ENCODE assay signal across 12 cellular contexts in genomic region chr7:97004237-97004930, GRCh38. TPM values are rescaled to one million over a fixed set of nuclear protein-coding genes. Genes with fewer than 3 reads are reported as not detected.
DNase-seq lines count a peak whose midpoint lies in the region; ATAC-seq and TF ChIP-seq lines count a peak whose summit lies in the region.
"Had no signal": no experiment of that assay in that cellular context is flagged by ENCODE, and none has a peak within 500 bp of the region (broad histone marks: within the 10 kb centered on the region; RNA-seq: fewer than 3 reads in every experiment).

No MANE protein-coding gene starts in this region.

- no peaks in the 10 kb centered on the region for H3K4me1 ChIP-seq in Karpas-422 (ENCODE audit: low read length)

- H3K9me3 Mint-ChIP-seq in neural crest cell, result no peaks in the 10 kb centered on the region
- H3K9me3 Mint-ChIP-seq in activated CD4-positive, alpha-beta T cell treated with anti-CD3 and anti-CD28 coated beads for 36 hours (ENCODE audit: low read depth), result no peaks in the 10 kb centered on the region
- H3K9me3 Mint-ChIP-seq: memory B cell had no signal

- peak; percentile 80 for DNase-seq in NCI-H146 treated with DMSO at 0.1 percent for 48 hours (lab: John Stamatoyannopoulos, UW; ENCODE audit: unreplicated experiment)
- no peak for DNase-seq in NCI-H146 (lab: John Stamatoyannopoulos, UW)
- peak in 2 of 3 experiments; percentile 86 to 99 for DNase-seq in NCI-H1417 (lab: John Stamatoyannopoulos, UW)
- peak; percentile 24 for DNase-seq in astrocyte of the cerebellum (ENCODE audit: low read depth)
- DNase-seq in neural crest cell (ENCODE audit: low read depth, low spot score), result no peak
- DNase-seq in RPMI8226, result no peak
- no peak for DNase-seq in Karpas-422
- no peak for DNase-seq in activated CD4-positive, alpha-beta T cell treated with anti-CD3 and anti-CD28 coated beads for 36 hours
- DNase-seq: activated CD8-positive, alpha-beta memory T cell treated with anti-CD3 and anti-CD28 coated beads, Interleukin-2, amount 50 U/mL, for 4 hours; colonic mucosa had no signal

- ATAC-seq in activated CD4-positive, alpha-beta T cell treated with anti-CD3 and anti-CD28 coated beads for 36 hours, result no peak

- no peak overlapping the region for H3K27ac ChIP-seq in Karpas-422 (ENCODE audit: low read length)
- H3K27ac ChIP-seq: colonic mucosa, transverse colon had no signal

- intact Hi-C loops in activated CD4-positive, alpha-beta T cell treated with anti-CD3 and anti-CD28 coated beads for 36 hours (cut with DNase I, micrococcal nuclease), result no loop called here

- H3K9ac ChIP-seq in Karpas-422 (ENCODE audit: low read length), result no peak overlapping the region

- POLR2A ChIA-PET in activated CD4-positive, alpha-beta T cell treated with anti-CD3 and anti-CD28 coated beads for 36 hours (lab: Charles Lee), result no interaction called here

- TF ChIP-seq CTCF in astrocyte of the cerebellum (IDR thresholded peaks at IDR 0.05; ENCODE audit: low read depth, low read length, missing control alignments), result no peak
- TF ChIP-seq CTCF in neural crest cell (conservative IDR thresholded peaks at IDR 0.05), result no peak

- H3K9me3 ChIP-seq in Karpas-422 (ENCODE audit: low read length), result no peaks in the 10 kb centered on the region
- H3K9me3 ChIP-seq: colonic mucosa, transverse colon had no signal

- in situ Hi-C loops in astrocyte of the cerebellum (cut with HindIII; ENCODE audit: low sequenced_read_pairs), result no loop called here

- H3K36me3 Mint-ChIP-seq in neural crest cell (ENCODE audit: low read depth), result peaks cover 3% of the 10 kb centered on the region
- H3K36me3 Mint-ChIP-seq in activated CD4-positive, alpha-beta T cell treated with anti-CD3 and anti-CD28 coated beads for 36 hours (ENCODE audit: low read depth), result no peaks in the 10 kb centered on the region
- H3K36me3 Mint-ChIP-seq: memory B cell had no signal

- H3K4me3 Mint-ChIP-seq in neural crest cell, result peak overlapping the region; percentile 54
- no peak overlapping the region for H3K4me3 Mint-ChIP-seq in activated CD4-positive, alpha-beta T cell treated with anti-CD3 and anti-CD28 coated beads for 36 hours

- H3K4me3 ChIP-seq in astrocyte of the cerebellum (ENCODE audit: low read depth, low read length) (no peak overlapping the region), Karpas-422 (ENCODE audit: low read length) (no peak overlapping the region)

- H3K27me3 Mint-ChIP-seq in neural crest cell (ENCODE audit: low read depth), result peaks cover 99% of the 10 kb centered on the region
- H3K27me3 Mint-ChIP-seq in activated CD4-positive, alpha-beta T cell treated with anti-CD3 and anti-CD28 coated beads for 36 hours, result peaks cover 73% of the 10 kb centered on the region

- H4K20me1 ChIP-seq in Karpas-422 (ENCODE audit: insufficient read depth, low read depth, low read length), result no peaks in the 10 kb centered on the region

- no peak overlapping the region for H3K4me2 ChIP-seq in Karpas-422 (ENCODE audit: low read depth, low read length, poor library complexity, severe bottlenecking)

- no peaks in the 10 kb centered on the region for H3K79me2 ChIP-seq in Karpas-422 (ENCODE audit: low read length)

- no peaks in the 10 kb centered on the region for H3K9me2 ChIP-seq in Karpas-422 (replicated peaks; ENCODE audit: insufficient read depth, low read length)

- CTCF ChIA-PET in activated CD4-positive, alpha-beta T cell treated with anti-CD3 and anti-CD28 coated beads for 36 hours (lab: Charles Lee), result interaction anchor here (0.7 kb wide), 2 partner anchors 9 to 590 kb away, joined by 3 read pairs; no protein-coding TSS in a partner anchor

- no peak overlapping the region for H3K27ac Mint-ChIP-seq in neural crest cell (ENCODE audit: unreplicated experiment)
- no peak overlapping the region for H3K27ac Mint-ChIP-seq in activated CD4-positive, alpha-beta T cell treated with anti-CD3 and anti-CD28 coated beads for 36 hours
- H3K27ac Mint-ChIP-seq: memory B cell had no signal

- H3K4me1 Mint-ChIP-seq in neural crest cell, result peaks cover 9% of the 10 kb centered on the region
- peaks cover 14% of the 10 kb centered on the region for H3K4me1 Mint-ChIP-seq in activated CD4-positive, alpha-beta T cell treated with anti-CD3 and anti-CD28 coated beads for 36 hours

- H2AFZ ChIP-seq in Karpas-422 (ENCODE audit: low read length), result no peak overlapping the region

- H3K36me3 ChIP-seq in Karpas-422 (ENCODE audit: insufficient read depth, low read length), result no peaks in the 10 kb centered on the region
- H3K36me3 ChIP-seq: colonic mucosa, transverse colon had no signal

- H3K27me3 ChIP-seq in Karpas-422 (ENCODE audit: low read length), result no peaks in the 10 kb centered on the region

RNA-seq across cellular contexts. Expression of gene DLX6, which starts 1.0 kb away (rescaled TPM):
- 0.26 and 0.32 TPM in 2 replicates for total RNA-seq in neural crest cell
- total RNA-seq in Karpas-422 (2014; rRNA removed; shearing (Covaris generic); ENCODE audit: low replicate concordance), result not detected in 2 replicates
- total RNA-seq in activated CD4-positive, alpha-beta T cell treated with anti-CD3 and anti-CD28 coated beads for 36 hours, result not detected
- total RNA-seq: colonic mucosa, transverse colon had no signal

RNA-seq across cellular contexts. Expression of gene DLX5, which starts 20.2 kb away (rescaled TPM):
- 0.34 and 0.70 TPM in 2 replicates for total RNA-seq in neural crest cell
- total RNA-seq in Karpas-422 (2014; rRNA removed; shearing (Covaris generic); ENCODE audit: low replicate concordance), result not detected in 2 replicates
- total RNA-seq in activated CD4-positive, alpha-beta T cell treated with anti-CD3 and anti-CD28 coated beads for 36 hours, result not detected
- total RNA-seq: colonic mucosa, transverse colon had no signal

Comparison
In these comparisons a context has a peak if more than half of its experiments do, and no peak if none do; other contexts are left out.
1. DNase-seq: peak in NCI-H146 treated with DMSO at 0.1 percent for 48 hours (single experiment), NCI-H1417 (2 of 3) and astrocyte of the cerebellum (single experiment); none in NCI-H146 (single experiment), neural crest cell (single experiment), RPMI8226 (single experiment), Karpas-422 (single experiment) and activated CD4-positive, alpha-beta T cell treated with anti-CD3 and anti-CD28 coated beads for 36 hours (single experiment).